In the genomic region with DNA sequence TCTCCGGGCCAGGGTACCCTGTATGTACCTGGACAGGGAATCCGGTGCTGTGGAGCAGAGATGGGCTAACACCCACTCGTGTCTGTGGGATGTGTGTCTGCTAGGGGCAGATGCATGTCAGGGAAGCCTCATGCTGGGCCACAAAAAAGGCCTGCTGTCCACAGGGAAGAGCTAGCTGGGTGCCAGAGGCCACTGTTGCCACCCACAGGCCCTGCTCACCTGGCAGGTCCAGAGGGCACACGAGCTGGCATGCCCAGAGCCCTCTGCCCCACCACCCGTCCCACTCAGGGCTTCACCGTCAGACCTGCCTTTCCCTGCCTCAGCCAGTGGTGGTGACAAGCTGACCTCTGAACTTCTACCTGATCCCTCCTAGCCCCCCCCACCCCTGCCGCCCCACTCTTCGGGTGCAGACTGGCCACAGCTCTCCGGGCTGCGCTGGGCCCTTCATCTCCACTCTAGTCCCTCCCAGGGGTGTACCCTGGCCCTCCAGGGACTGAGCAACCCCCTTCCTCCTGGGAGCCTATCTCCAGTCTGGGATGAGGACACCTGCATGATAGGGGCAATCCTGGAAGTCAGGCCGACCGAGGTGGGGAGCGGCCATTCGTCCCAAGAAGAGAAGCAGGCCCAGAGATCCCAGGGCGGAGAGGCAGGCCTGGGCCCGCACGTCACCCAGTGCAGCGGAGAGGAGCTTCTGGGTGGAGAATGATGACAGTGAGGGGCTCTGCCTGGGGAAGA, we compare ENCODE assay signal across 1 cellular context.
TF ChIP-seq lines count a peak whose summit lies in the region.

No MANE protein-coding gene starts in this region.

TF ChIP-seq in K562, 482 proteins besides CTCF, POLR2A, EP300 and RAD21 (continues in another document):
- TF ChIP-seq, protein P1, sequence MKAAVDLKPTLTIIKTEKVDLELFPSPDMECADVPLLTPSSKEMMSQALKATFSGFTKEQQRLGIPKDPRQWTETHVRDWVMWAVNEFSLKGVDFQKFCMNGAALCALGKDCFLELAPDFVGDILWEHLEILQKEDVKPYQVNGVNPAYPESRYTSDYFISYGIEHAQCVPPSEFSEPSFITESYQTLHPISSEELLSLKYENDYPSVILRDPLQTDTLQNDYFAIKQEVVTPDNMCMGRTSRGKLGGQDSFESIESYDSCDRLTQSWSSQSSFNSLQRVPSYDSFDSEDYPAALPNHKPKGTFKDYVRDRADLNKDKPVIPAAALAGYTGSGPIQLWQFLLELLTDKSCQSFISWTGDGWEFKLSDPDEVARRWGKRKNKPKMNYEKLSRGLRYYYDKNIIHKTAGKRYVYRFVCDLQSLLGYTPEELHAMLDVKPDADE (conservative IDR thresholded peaks at IDR 0.05; ENCODE audit: control insufficient read depth, low read depth, low read length): no peak
- TF ChIP-seq ZNF444 (CRISPR knock-in tag; IDR thresholded peaks at IDR 0.05) (no peak), HNRNPUL1 (IDR thresholded peaks at IDR 0.05; ENCODE audit: low read length) (no peak), SIX5 (IDR thresholded peaks at IDR 0.05; ENCODE audit: borderline replicate concordance in 1 of 2, insufficient read depth in 1 of 2, low read depth in 1 of 2, low read length in 2 of 2) (no peak), KLF6 (CRISPR knock-in tag; IDR thresholded peaks at IDR 0.05; ENCODE audit: borderline replicate concordance) (no peak), HSF4 (CRISPR knock-in tag; IDR thresholded peaks at IDR 0.05; ENCODE audit: borderline replicate concordance) (no peak), FOXK2 (conservative IDR thresholded peaks at IDR 0.05 in 1 of 2, IDR thresholded peaks at IDR 0.05 in 1 of 2; ENCODE audit: low read depth in 2 of 2) (no peak), NR2C2 (CRISPR knock-in tag; IDR thresholded peaks at IDR 0.05) (0 out of 2 replicates have a peak, but pooled peaks have one; percentile 14), NR2C2 (tag; IDR thresholded peaks at IDR 0.05) (peak; percentile 49), ZNF12 (CRISPR knock-in tag; IDR thresholded peaks at IDR 0.05) (no peak), BRCA1 (IDR thresholded peaks at IDR 0.05) (no peak), BRCA1 (CRISPR knock-in tag; IDR thresholded peaks at IDR 0.05) (no peak), ARHGAP35 (IDR thresholded peaks at IDR 0.05; ENCODE audit: partially characterized antibody) (no peak), CREM (IDR thresholded peaks at IDR 0.05; ENCODE audit: low read depth) (peak; percentile 20; the same call in 1 of the 2 replicates), CHCHD3 (CRISPR knock-in tag; IDR thresholded peaks at IDR 0.05) (no peak), SETDB1 (IDR thresholded peaks at IDR 0.05; ENCODE audit: low read length) (no peak), PURB (CRISPR knock-in tag; IDR thresholded peaks at IDR 0.05; ENCODE audit: low read depth) (no peak), NFE2 (IDR thresholded peaks at IDR 0.05; ENCODE audit: low read depth) (no peak), MTA2 (IDR thresholded peaks at IDR 0.05; ENCODE audit: low read depth) (no peak), ZNF282 (CRISPR knock-in tag; IDR thresholded peaks at IDR 0.05) (no peak), HDAC2 (IDR thresholded peaks at IDR 0.05) (no peak), MCM7 (IDR thresholded peaks at IDR 0.05) (no peak), ZC3H8 (IDR thresholded peaks at IDR 0.05) (no peak), ZFPM2 (CRISPR knock-in tag; IDR thresholded peaks at IDR 0.05) (no peak), NUFIP1 (IDR thresholded peaks at IDR 0.05; ENCODE audit: partially characterized antibody) (no peak), KDM5B (IDR thresholded peaks at IDR 0.05; ENCODE audit: insufficient replicate concordance, low read depth, low read length) (no peak), NR3C1 (CRISPR knock-in tag; IDR thresholded peaks at IDR 0.05) (no peak), ZNF778 (CRISPR knock-in tag; IDR thresholded peaks at IDR 0.05) (no peak), TAF15 (IDR thresholded peaks at IDR 0.05; ENCODE audit: low read depth, low read length) (no peak), RBM39 (optimal IDR thresholded peaks at IDR 0.05; ENCODE audit: low read depth, low read length) (no peak), STAT5B (CRISPR knock-in tag; IDR thresholded peaks at IDR 0.05) (no peak), ZNF140 (CRISPR knock-in tag; IDR thresholded peaks at IDR 0.05) (no peak), SMAD4 (CRISPR knock-in tag; conservative IDR thresholded peaks at IDR 0.05) (no peak), LARP7 (IDR thresholded peaks at IDR 0.05) (no peak), NFYB (IDR thresholded peaks at IDR 0.05; ENCODE audit: extremely low read depth, insufficient read length) (no peak), ILK (tag; IDR thresholded peaks at IDR 0.05; ENCODE audit: borderline replicate concordance, low read depth) (no peak), SMARCA5 (IDR thresholded peaks at IDR 0.05) (no peak), SUPT5H (IDR thresholded peaks at IDR 0.05) (0 out of 2 replicates have a peak, but pooled peaks have one; percentile 4), PML (IDR thresholded peaks at IDR 0.05; ENCODE audit: low read length) (no peak), DDX20 (tag; IDR thresholded peaks at IDR 0.05; ENCODE audit: low read depth) (no peak), ESRRA (IDR thresholded peaks at IDR 0.05; ENCODE audit: borderline replicate concordance, low read depth) (no peak), EHMT2 (IDR thresholded peaks at IDR 0.05) (no peak), MAZ (CRISPR knock-in tag; conservative IDR thresholded peaks at IDR 0.05 in 1 of 2, IDR thresholded peaks at IDR 0.05 in 1 of 2) (no peak)
- TF ChIP-seq, protein P2, sequence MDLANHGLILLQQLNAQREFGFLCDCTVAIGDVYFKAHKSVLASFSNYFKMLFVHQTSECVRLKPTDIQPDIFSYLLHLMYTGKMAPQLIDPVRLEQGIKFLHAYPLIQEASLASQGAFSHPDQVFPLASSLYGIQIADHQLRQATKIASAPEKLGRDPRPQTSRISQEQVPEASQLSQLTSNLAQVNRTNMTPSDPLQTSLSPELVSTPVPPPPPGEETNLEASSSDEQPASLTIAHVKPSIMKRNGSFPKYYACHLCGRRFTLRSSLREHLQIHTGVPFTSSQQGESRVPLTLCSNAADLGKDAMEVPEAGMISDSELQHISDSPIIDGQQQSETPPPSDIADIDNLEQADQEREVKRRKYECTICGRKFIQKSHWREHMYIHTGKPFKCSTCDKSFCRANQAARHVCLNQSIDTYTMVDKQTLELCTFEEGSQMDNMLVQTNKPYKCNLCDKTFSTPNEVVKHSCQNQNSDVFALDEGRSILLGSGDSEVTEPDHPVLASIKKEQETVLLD (IDR thresholded peaks at IDR 0.05): peak; percentile 56; the same call in 1 of the 2 replicates
- TF ChIP-seq, protein P3, sequence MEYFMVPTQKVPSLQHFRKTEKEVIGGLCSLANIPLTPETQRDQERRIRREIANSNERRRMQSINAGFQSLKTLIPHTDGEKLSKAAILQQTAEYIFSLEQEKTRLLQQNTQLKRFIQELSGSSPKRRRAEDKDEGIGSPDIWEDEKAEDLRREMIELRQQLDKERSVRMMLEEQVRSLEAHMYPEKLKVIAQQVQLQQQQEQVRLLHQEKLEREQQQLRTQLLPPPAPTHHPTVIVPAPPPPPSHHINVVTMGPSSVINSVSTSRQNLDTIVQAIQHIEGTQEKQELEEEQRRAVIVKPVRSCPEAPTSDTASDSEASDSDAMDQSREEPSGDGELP (CRISPR knock-in tag; IDR thresholded peaks at IDR 0.05; ENCODE audit: borderline replicate concordance): no peak
- TF ChIP-seq, protein P4, sequence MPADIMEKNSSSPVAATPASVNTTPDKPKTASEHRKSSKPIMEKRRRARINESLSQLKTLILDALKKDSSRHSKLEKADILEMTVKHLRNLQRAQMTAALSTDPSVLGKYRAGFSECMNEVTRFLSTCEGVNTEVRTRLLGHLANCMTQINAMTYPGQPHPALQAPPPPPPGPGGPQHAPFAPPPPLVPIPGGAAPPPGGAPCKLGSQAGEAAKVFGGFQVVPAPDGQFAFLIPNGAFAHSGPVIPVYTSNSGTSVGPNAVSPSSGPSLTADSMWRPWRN (IDR thresholded peaks at IDR 0.05; ENCODE audit: low read depth): no peak
- TF ChIP-seq, protein P5, sequence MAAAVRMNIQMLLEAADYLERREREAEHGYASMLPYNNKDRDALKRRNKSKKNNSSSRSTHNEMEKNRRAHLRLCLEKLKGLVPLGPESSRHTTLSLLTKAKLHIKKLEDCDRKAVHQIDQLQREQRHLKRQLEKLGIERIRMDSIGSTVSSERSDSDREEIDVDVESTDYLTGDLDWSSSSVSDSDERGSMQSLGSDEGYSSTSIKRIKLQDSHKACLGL (CRISPR knock-in tag; IDR thresholded peaks at IDR 0.05; ENCODE audit: borderline replicate concordance, poor library complexity, severe bottlenecking): no peak
- TF ChIP-seq, protein P6, sequence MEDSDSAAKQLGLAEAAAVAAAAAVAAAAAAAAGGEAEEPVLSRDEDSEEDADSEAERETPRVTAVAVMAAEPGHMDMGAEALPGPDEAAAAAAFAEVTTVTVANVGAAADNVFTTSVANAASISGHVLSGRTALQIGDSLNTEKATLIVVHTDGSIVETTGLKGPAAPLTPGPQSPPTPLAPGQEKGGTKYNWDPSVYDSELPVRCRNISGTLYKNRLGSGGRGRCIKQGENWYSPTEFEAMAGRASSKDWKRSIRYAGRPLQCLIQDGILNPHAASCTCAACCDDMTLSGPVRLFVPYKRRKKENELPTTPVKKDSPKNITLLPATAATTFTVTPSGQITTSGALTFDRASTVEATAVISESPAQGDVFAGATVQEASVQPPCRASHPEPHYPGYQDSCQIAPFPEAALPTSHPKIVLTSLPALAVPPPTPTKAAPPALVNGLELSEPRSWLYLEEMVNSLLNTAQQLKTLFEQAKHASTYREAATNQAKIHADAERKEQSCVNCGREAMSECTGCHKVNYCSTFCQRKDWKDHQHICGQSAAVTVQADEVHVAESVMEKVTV (CRISPR knock-in tag; IDR thresholded peaks at IDR 0.05): no peak
- TF ChIP-seq, protein P7, sequence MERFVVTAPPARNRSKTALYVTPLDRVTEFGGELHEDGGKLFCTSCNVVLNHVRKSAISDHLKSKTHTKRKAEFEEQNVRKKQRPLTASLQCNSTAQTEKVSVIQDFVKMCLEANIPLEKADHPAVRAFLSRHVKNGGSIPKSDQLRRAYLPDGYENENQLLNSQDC (CRISPR knock-in tag; IDR thresholded peaks at IDR 0.05): no peak
- TF ChIP-seq, protein P8, sequence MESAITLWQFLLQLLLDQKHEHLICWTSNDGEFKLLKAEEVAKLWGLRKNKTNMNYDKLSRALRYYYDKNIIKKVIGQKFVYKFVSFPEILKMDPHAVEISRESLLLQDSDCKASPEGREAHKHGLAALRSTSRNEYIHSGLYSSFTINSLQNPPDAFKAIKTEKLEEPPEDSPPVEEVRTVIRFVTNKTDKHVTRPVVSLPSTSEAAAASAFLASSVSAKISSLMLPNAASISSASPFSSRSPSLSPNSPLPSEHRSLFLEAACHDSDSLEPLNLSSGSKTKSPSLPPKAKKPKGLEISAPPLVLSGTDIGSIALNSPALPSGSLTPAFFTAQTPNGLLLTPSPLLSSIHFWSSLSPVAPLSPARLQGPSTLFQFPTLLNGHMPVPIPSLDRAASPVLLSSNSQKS (CRISPR knock-in tag; IDR thresholded peaks at IDR 0.05): no peak
- TF ChIP-seq, protein P9, sequence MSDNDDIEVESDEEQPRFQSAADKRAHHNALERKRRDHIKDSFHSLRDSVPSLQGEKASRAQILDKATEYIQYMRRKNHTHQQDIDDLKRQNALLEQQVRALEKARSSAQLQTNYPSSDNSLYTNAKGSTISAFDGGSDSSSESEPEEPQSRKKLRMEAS (CRISPR knock-in tag; IDR thresholded peaks at IDR 0.05): peak; percentile 1; the same call in 1 of the 2 replicates
- TF ChIP-seq, protein P10, sequence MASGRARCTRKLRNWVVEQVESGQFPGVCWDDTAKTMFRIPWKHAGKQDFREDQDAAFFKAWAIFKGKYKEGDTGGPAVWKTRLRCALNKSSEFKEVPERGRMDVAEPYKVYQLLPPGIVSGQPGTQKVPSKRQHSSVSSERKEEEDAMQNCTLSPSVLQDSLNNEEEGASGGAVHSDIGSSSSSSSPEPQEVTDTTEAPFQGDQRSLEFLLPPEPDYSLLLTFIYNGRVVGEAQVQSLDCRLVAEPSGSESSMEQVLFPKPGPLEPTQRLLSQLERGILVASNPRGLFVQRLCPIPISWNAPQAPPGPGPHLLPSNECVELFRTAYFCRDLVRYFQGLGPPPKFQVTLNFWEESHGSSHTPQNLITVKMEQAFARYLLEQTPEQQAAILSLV (tag; IDR thresholded peaks at IDR 0.05): no peak
- TF ChIP-seq, protein P11, sequence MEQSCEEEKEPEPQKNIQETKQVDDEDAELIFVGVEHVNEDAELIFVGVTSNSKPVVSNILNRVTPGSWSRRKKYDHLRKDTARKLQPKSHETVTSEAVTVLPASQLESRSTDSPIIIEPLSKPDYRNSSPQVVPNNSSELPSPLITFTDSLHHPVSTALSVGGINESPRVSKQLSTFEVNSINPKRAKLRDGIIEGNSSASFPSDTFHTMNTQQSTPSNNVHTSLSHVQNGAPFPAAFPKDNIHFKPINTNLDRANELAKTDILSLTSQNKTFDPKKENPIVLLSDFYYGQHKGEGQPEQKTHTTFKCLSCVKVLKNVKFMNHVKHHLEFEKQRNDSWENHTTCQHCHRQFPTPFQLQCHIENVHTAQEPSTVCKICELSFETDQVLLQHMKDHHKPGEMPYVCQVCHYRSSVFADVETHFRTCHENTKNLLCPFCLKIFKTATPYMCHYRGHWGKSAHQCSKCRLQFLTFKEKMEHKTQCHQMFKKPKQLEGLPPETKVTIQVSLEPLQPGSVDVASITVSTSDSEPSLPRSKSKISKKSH (CRISPR knock-in tag; IDR thresholded peaks at IDR 0.05): no peak
- TF ChIP-seq, protein P12, sequence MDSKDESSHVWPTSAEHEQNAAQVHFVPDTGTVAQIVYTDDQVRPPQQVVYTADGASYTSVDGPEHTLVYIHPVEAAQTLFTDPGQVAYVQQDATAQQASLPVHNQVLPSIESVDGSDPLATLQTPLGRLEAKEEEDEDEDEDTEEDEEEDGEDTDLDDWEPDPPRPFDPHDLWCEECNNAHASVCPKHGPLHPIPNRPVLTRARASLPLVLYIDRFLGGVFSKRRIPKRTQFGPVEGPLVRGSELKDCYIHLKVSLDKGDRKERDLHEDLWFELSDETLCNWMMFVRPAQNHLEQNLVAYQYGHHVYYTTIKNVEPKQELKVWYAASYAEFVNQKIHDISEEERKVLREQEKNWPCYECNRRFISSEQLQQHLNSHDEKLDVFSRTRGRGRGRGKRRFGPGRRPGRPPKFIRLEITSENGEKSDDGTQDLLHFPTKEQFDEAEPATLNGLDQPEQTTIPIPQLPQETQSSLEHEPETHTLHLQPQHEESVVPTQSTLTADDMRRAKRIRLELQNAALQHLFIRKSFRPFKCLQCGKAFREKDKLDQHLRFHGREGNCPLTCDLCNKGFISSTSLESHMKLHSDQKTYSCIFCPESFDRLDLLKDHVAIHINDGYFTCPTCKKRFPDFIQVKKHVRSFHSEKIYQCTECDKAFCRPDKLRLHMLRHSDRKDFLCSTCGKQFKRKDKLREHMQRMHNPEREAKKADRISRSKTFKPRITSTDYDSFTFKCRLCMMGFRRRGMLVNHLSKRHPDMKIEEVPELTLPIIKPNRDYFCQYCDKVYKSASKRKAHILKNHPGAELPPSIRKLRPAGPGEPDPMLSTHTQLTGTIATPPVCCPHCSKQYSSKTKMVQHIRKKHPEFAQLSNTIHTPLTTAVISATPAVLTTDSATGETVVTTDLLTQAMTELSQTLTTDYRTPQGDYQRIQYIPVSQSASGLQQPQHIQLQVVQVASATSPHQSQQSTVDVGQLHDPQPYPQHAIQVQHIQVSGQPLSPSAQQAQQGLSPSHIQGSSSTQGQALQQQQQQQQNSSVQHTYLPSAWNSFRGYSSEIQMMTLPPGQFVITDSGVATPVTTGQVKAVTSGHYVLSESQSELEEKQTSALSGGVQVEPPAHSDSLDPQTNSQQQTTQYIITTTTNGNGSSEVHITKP (IDR thresholded peaks at IDR 0.05; ENCODE audit: partially characterized antibody): peak; percentile 3
